Comparison of ENCODE assay signal across 8 cellular contexts in genomic region chr15:83065431-83065830, GRCh38. TPM values are rescaled to one million over a fixed set of nuclear protein-coding genes. Genes with fewer than 3 reads are reported as not detected.
DNase-seq lines count a peak whose midpoint lies in the region; ATAC-seq and TF ChIP-seq lines count a peak whose summit lies in the region.

No MANE protein-coding gene starts in this region.

- H3K9me3 Mint-ChIP-seq in T-helper 2 cell treated with Interferon-gamma antibody and Interleukin-4, amounts not matched to agents 5 μg/mL and 100 μg/mL, for 36 hours = peaks cover 8% of the 10 kb centered on the region
- peaks cover 6% of the 10 kb centered on the region for H3K9me3 Mint-ChIP-seq in activated CD8-positive, alpha-beta T cell treated with anti-CD3 and anti-CD28 coated beads for 36 hours
- H3K9me3 Mint-ChIP-seq in immature natural killer cell = no peaks in the 10 kb centered on the region

- peaks cover 20% of the 10 kb centered on the region for H3K4me1 Mint-ChIP-seq in T-helper 2 cell treated with Interferon-gamma antibody and Interleukin-4, amounts not matched to agents 5 μg/mL and 100 μg/mL, for 36 hours (ENCODE audit: low read depth)
- H3K4me1 Mint-ChIP-seq in activated CD8-positive, alpha-beta T cell treated with anti-CD3 and anti-CD28 coated beads for 36 hours (ENCODE audit: low read depth) = peaks cover 17% of the 10 kb centered on the region
- H3K4me1 Mint-ChIP-seq in immature natural killer cell = peaks cover 0 to 6% of the 10 kb centered on the region in 2 donors

- peaks cover 15% of the 10 kb centered on the region for H3K4me1 ChIP-seq in stomach smooth muscle (ENCODE audit: control insufficient read depth, insufficient read depth, low read length)

- H3K27me3 Mint-ChIP-seq in T-helper 2 cell treated with Interferon-gamma antibody and Interleukin-4, amounts not matched to agents 5 μg/mL and 100 μg/mL, for 36 hours (ENCODE audit: low read depth) = no peaks in the 10 kb centered on the region
- H3K27me3 Mint-ChIP-seq in activated CD8-positive, alpha-beta T cell treated with anti-CD3 and anti-CD28 coated beads for 36 hours = no peaks in the 10 kb centered on the region
- peaks cover 2 to 5% (median 3%) of the 10 kb centered on the region in 3 donors for H3K27me3 Mint-ChIP-seq in immature natural killer cell (ENCODE audit: low read depth in 3 of 3)

- CTCF ChIA-PET in activated CD8-positive, alpha-beta T cell treated with anti-CD3 and anti-CD28 coated beads for 36 hours (lab: Charles Lee) = no interaction called here

- no peaks in the 10 kb centered on the region for H3K9me3 ChIP-seq in stomach smooth muscle (ENCODE audit: control insufficient read depth in 2 of 2, low read length in 2 of 2)

- H3K27ac ChIP-seq in stomach smooth muscle (ENCODE audit: low read length) = no peak overlapping the region

- peak overlapping the region; percentile 92 to 94 for H3K4me3 ChIP-seq in stomach smooth muscle (ENCODE audit: low read length in 2 of 2)

- H3K27ac Mint-ChIP-seq in T-helper 2 cell treated with Interferon-gamma antibody and Interleukin-4, amounts not matched to agents 5 μg/mL and 100 μg/mL, for 36 hours = peak overlapping the region; percentile 54
- peak overlapping the region; percentile 88 for H3K27ac Mint-ChIP-seq in activated CD8-positive, alpha-beta T cell treated with anti-CD3 and anti-CD28 coated beads for 36 hours
- H3K27ac Mint-ChIP-seq in immature natural killer cell = peak overlapping the region; percentile 37 to 84 (median 66)

- ATAC-seq in activated CD8-positive, alpha-beta T cell treated with anti-CD3 and anti-CD28 coated beads for 36 hours = no peak
- ATAC-seq in GM19397 (IDR thresholded peaks at IDR 0.05; ENCODE audit: unreplicated experiment) = no peak

- H3K36me3 Mint-ChIP-seq in T-helper 2 cell treated with Interferon-gamma antibody and Interleukin-4, amounts not matched to agents 5 μg/mL and 100 μg/mL, for 36 hours (ENCODE audit: low read depth) = peaks cover 23% of the 10 kb centered on the region
- H3K36me3 Mint-ChIP-seq in activated CD8-positive, alpha-beta T cell treated with anti-CD3 and anti-CD28 coated beads for 36 hours (ENCODE audit: low read depth) = peaks cover 24% of the 10 kb centered on the region
- H3K36me3 Mint-ChIP-seq in immature natural killer cell = no peaks in the 10 kb centered on the region

- no peaks in the 10 kb centered on the region for H3K36me3 ChIP-seq in stomach smooth muscle (ENCODE audit: control insufficient read depth in 2 of 2, insufficient read depth in 2 of 2, low read length in 2 of 2)

- intact Hi-C loops in activated CD8-positive, alpha-beta T cell treated with anti-CD3 and anti-CD28 coated beads for 36 hours (cut with micrococcal nuclease) = loop anchor here (5.0 kb wide), 1 partner anchor 147 kb away; no protein-coding TSS in a partner anchor

- POLR2A ChIA-PET in activated CD8-positive, alpha-beta T cell treated with anti-CD3 and anti-CD28 coated beads for 36 hours (lab: Charles Lee) = interaction anchor here (0.7 to 1.5 kb wide), 4 partner anchors 9 to 143 kb away, joined by 3 to 7 read pairs (median 4); partner anchors contain the start of gene HDGFL3

- H3K27me3 ChIP-seq in stomach smooth muscle (ENCODE audit: control insufficient read depth in 1 of 2, insufficient read depth in 2 of 2, low read length in 2 of 2) = no peaks in the 10 kb centered on the region

- DNase-seq in T-helper 2 cell treated with Interferon-gamma antibody and Interleukin-4, amounts not matched to agents 5 μg/mL and 100 μg/mL, for 36 hours (ENCODE audit: low spot score) = no peak
- DNase-seq in T-helper 2 cell (no peak), immature natural killer cell (no peak), NCI-H69 (lab: John Stamatoyannopoulos, UW) (no peak), NCI-H226 (no peak)
- no peak for DNase-seq in activated CD8-positive, alpha-beta T cell treated with anti-CD3 and anti-CD28 coated beads for 36 hours

- no peak for TF ChIP-seq CTCF in activated CD8-positive, alpha-beta T cell treated with anti-CD3 and anti-CD28 coated beads for 36 hours (IDR thresholded peaks at IDR 0.05)

- H3K4me3 Mint-ChIP-seq in T-helper 2 cell treated with Interferon-gamma antibody and Interleukin-4, amounts not matched to agents 5 μg/mL and 100 μg/mL, for 36 hours = no peak overlapping the region
- H3K4me3 Mint-ChIP-seq in activated CD8-positive, alpha-beta T cell treated with anti-CD3 and anti-CD28 coated beads for 36 hours = no peak overlapping the region
- H3K4me3 Mint-ChIP-seq in immature natural killer cell = peak overlapping the region in 1 of 5 donors; percentile 86

- H3K9ac ChIP-seq in stomach smooth muscle (ENCODE audit: low read length in 2 of 2) = peak overlapping the region in 1 of 2 donors; percentile 89

RNA-seq across cellular contexts. Expression of gene BTBD1, which starts 1.6 kb away (rescaled TPM):
- total RNA-seq in activated CD8-positive, alpha-beta T cell treated with anti-CD3 and anti-CD28 coated beads for 36 hours = 10 to 100 TPM; 63.3 to 63.8 TPM
- polyA plus RNA-seq in immature natural killer cell = 10 to 100 TPM; 45.6 to 61.9 (median 56.1) TPM

RNA-seq across cellular contexts. Expression of gene TM6SF1, which starts 42.0 kb away (rescaled TPM):
- total RNA-seq in activated CD8-positive, alpha-beta T cell treated with anti-CD3 and anti-CD28 coated beads for 36 hours = 1 to 10 TPM; 5.6 TPM
- polyA plus RNA-seq in immature natural killer cell = 10 to 100 TPM; 17.2 to 20.2 (median 17.9) TPM

RNA-seq across cellular contexts. Expression of gene C15orf40, which starts 54.0 kb away (rescaled TPM):
- total RNA-seq in activated CD8-positive, alpha-beta T cell treated with anti-CD3 and anti-CD28 coated beads for 36 hours = 10 to 100 TPM; 25.6 to 30.2 TPM
- 10 to 100 TPM; 48.1 to 56.5 (median 48.7) TPM for polyA plus RNA-seq in immature natural killer cell
